Comparison of ENCODE assay signal across 27 cellular contexts in genomic region chr3:142244056-142244455, GRCh38. TPM values are rescaled to one million over a fixed set of nuclear protein-coding genes. Genes with fewer than 3 reads are reported as not detected.
DNase-seq lines count a peak whose midpoint lies in the region; ATAC-seq and TF ChIP-seq lines count a peak whose summit lies in the region.
"Had no signal": no experiment of that assay in that cellular context is flagged by ENCODE, and none has a peak within 500 bp of the region (broad histone marks: within the 10 kb centered on the region; RNA-seq: fewer than 3 reads in every experiment).

No MANE protein-coding gene starts in this region.

- H3K9me2 ChIP-seq in GM23338 (ENCODE audit: insufficient read depth) (no peaks in the 10 kb centered on the region), PC-3 (replicated peaks; ENCODE audit: low read length) (no peaks in the 10 kb centered on the region)

- CTCF ChIA-PET in PC-3 (lab: Charles Lee), result no interaction called here

- H3F3A ChIP-seq in GM23338 (replicated peaks; ENCODE audit: low read depth) (no peaks in the 10 kb centered on the region), PC-3 (ENCODE audit: low read length, unreplicated experiment) (no peaks in the 10 kb centered on the region)

- POLR2A ChIA-PET in PC-3 (lab: Charles Lee; ENCODE audit: unreplicated experiment), result no interaction called here

- H3K36me3 Mint-ChIP-seq in GM23338 (ENCODE audit: low read depth), result no peaks in the 10 kb centered on the region
- H3K36me3 Mint-ChIP-seq: CD8-positive, alpha-beta T cell had no signal

- H3K27me3 Mint-ChIP-seq in GM23338 (ENCODE audit: insufficient read depth, low read depth, poor library complexity), result no peaks in the 10 kb centered on the region

- no peak overlapping the region for H3K4me3 ChIP-seq in GM23338
- H3K4me3 ChIP-seq in PC-3 (ENCODE audit: low read length), result no peak overlapping the region
- H3K4me3 ChIP-seq: GM23248, HAP-1, SK-N-MC had no signal

- intact Hi-C loops in PC-3 (cut with micrococcal nuclease), result no loop called here

- H3K9me3 ChIP-seq in PC-3 (ENCODE audit: low read length), result no peaks in the 10 kb centered on the region
- H3K9me3 ChIP-seq: HAP-1 had no signal

- TF ChIP-seq CTCF in GM23338 (conservative IDR thresholded peaks at IDR 0.05; ENCODE audit: low read depth in 2 of 2) (no peak), PC-3 (conservative IDR thresholded peaks at IDR 0.05; ENCODE audit: low read depth, low read length) (no peak), GM10266 (IDR thresholded peaks at IDR 0.05; ENCODE audit: control insufficient read depth, insufficient read depth, low read depth, missing control alignments) (no peak)

- H2AFZ ChIP-seq in GM23338 (peak overlapping the region; percentile 45; the same call in 1 of the 2 replicates), PC-3 (ENCODE audit: low read length) (no peak overlapping the region)
- H2AFZ ChIP-seq: GM23248 had no signal

- H3K9ac ChIP-seq in PC-3 (ENCODE audit: low read length), result no peak overlapping the region
- H3K9ac ChIP-seq: GM23248 had no signal

- H3K36me3 ChIP-seq in GM23338 (ENCODE audit: insufficient read depth) (no peaks in the 10 kb centered on the region), PC-3 (ENCODE audit: low read depth, low read length) (no peaks in the 10 kb centered on the region)
- H3K36me3 ChIP-seq: HAP-1 had no signal

- H3K79me2 ChIP-seq in GM23338 (replicated peaks; ENCODE audit: insufficient read depth) (no peaks in the 10 kb centered on the region), PC-3 (ENCODE audit: low read length) (no peaks in the 10 kb centered on the region)

- no peaks in the 10 kb centered on the region for H3K4me1 Mint-ChIP-seq in GM23338
- H3K4me1 Mint-ChIP-seq: B cell had no signal

- H3K27me3 ChIP-seq in GM23338 (ENCODE audit: insufficient read depth), result no peaks in the 10 kb centered on the region
- no peaks in the 10 kb centered on the region for H3K27me3 ChIP-seq in PC-3 (ENCODE audit: low read length)

- DNase-seq in DMS 273 (lab: John Stamatoyannopoulos, UW; ENCODE audit: unreplicated experiment), result peak; percentile 55
- DNase-seq in DMS 273 treated with DMSO at 0.1 percent for 48 hours (lab: John Stamatoyannopoulos, UW), result no peak
- DNase-seq in GM23338 (ENCODE audit: low spot score), result no peak
- DNase-seq in NCI-H2107 treated with DMSO at 0.1 percent for 48 hours (lab: John Stamatoyannopoulos, UW; ENCODE audit: unreplicated experiment), result peak; percentile 85
- peak; percentile 13 for DNase-seq in PC-3
- no peak for DNase-seq in GM10266 (ENCODE audit: extremely low spot score)
- DNase-seq in NCI-H510A treated with DMSO at 0.1 percent for 48 hours (lab: John Stamatoyannopoulos, UW), result no peak
- DNase-seq: CD8-positive, alpha-beta T cell; DMS153; GM23248; KBM-7; NCI-H1092 treated with DMSO at 0.1 percent for 48 hours; NCI-H1436; NCI-H1930; NCI-H446 treated with DMSO at 0.1 percent for 48 hours; NCI-H748 treated with DMSO at 0.1 percent for 48 hours; SHP77 treated with DMSO at 0.1 percent for 48 hours; SW 1271; T-helper 9 cell had no signal

- H3K27ac ChIP-seq in GM23338 (ENCODE audit: low read depth), result no peak overlapping the region
- H3K27ac ChIP-seq in PC-3 (ENCODE audit: low read length), result no peak overlapping the region
- H3K27ac ChIP-seq: 22Rv1, C4-2B, GM23248, SK-N-MC had no signal

- no peak overlapping the region for H3K27ac Mint-ChIP-seq in GM23338
- H3K27ac Mint-ChIP-seq: B cell; CD8-positive, alpha-beta T cell; T-helper 1 cell treated with Interleukin-12 subunit alpha and Interleukin-12 subunit beta and Interleukin-4 antibody, amounts not matched to agents 30 μg/mL and 1 μg/mL, for 36 hours had no signal

- no peaks in the 10 kb centered on the region for H3K9me3 Mint-ChIP-seq in GM23338
- H3K9me3 Mint-ChIP-seq: CD8-positive, alpha-beta T cell; T-helper 1 cell treated with Interleukin-12 subunit alpha and Interleukin-12 subunit beta and Interleukin-4 antibody, amounts not matched to agents 30 μg/mL and 1 μg/mL, for 36 hours had no signal

- no peak for ATAC-seq in GM23338
- ATAC-seq in PC-3, result no peak
- no peak for ATAC-seq in HG03095 (IDR thresholded peaks at IDR 0.05; ENCODE audit: unreplicated experiment)
- ATAC-seq: CD8-positive, alpha-beta T cell; Panc1 had no signal

- no TSS peak for BruUV-seq in PC-3 (replicated peaks; lab: Mats Ljungman, UMichigan)

- H3K4me2 ChIP-seq in GM23338 (no peak overlapping the region), PC-3 (ENCODE audit: low read length) (no peak overlapping the region)

- H3K4me1 ChIP-seq in GM23338 (ENCODE audit: insufficient read depth), result no peaks in the 10 kb centered on the region
- no peaks in the 10 kb centered on the region for H3K4me1 ChIP-seq in PC-3 (ENCODE audit: insufficient read depth, low read length)
- H3K4me1 ChIP-seq: HAP-1 had no signal

- no peak overlapping the region for H3K4me3 Mint-ChIP-seq in GM23338
- H3K4me3 Mint-ChIP-seq: B cell; CD8-positive, alpha-beta T cell; T-helper 1 cell treated with Interleukin-12 subunit alpha and Interleukin-12 subunit beta and Interleukin-4 antibody, amounts not matched to agents 30 μg/mL and 1 μg/mL, for 36 hours had no signal

- H4K20me1 ChIP-seq in GM23338 (replicated peaks; ENCODE audit: insufficient read depth) (no peaks in the 10 kb centered on the region), PC-3 (ENCODE audit: low read length) (no peaks in the 10 kb centered on the region)

TF ChIP-seq in GM23338, 12 proteins besides CTCF, POLR2A, EP300 and RAD21:
- TF ChIP-seq POLR2AphosphoS5 (IDR thresholded peaks at IDR 0.05; ENCODE audit: low read depth) (no peak), EZH2 (IDR thresholded peaks at IDR 0.05; ENCODE audit: low read depth, unreplicated experiment) (no peak), ZNF462 (CRISPR knock-in tag; IDR thresholded peaks at IDR 0.05) (no peak)
TF ChIP-seq in GM23338: peak in this region for 0.

RNA-seq across cellular contexts. Expression of gene GK5, which starts 18.7 kb away (rescaled TPM):
- 10.5 and 19.5 TPM in 2 replicates for total RNA-seq in GM23338 (2014; rRNA removed; shearing (Covaris generic))
- polyA plus RNA-seq in GM23338 (2016; fragmentation: Nextera tagmentation; extraction: Ambion mirVana), result 3.9 and 5.3 TPM in 2 replicates
- 4.6 and 5.5 TPM in 2 replicates for total RNA-seq in PC-3 (2014; rRNA removed)

Comparison
In these comparisons a context has a peak if more than half of its experiments do, and no peak if none do; other contexts are left out.
1. DNase-seq: peak in DMS 273 (single experiment), NCI-H2107 treated with DMSO at 0.1 percent for 48 hours (single experiment) and PC-3 (single experiment); none in DMS 273 treated with DMSO at 0.1 percent for 48 hours (single experiment), GM23338 (single experiment), GM10266 (single experiment) and NCI-H510A treated with DMSO at 0.1 percent for 48 hours (single experiment).